In genomic region chrX:132216283-132216682, GRCh38 we compare ENCODE assay signal across 8 cellular contexts. TPM values are rescaled to one million over a fixed set of nuclear protein-coding genes. Genes with fewer than 3 reads are reported as not detected.
DNase-seq lines count a peak whose midpoint lies in the region; ATAC-seq and TF ChIP-seq lines count a peak whose summit lies in the region.

No MANE protein-coding gene starts in this region.

- peak overlapping the region; percentile 98 for H3K27ac Mint-ChIP-seq in T-helper 2 cell treated with Interferon-gamma antibody and Interleukin-4, amounts not matched to agents 5 μg/mL and 100 μg/mL, for 36 hours
- no peak overlapping the region for H3K27ac Mint-ChIP-seq in glutamatergic neuron (ENCODE audit: unreplicated experiment)
- peak overlapping the region; percentile 97 for H3K27ac Mint-ChIP-seq in stimulated activated naive CD8-positive, alpha-beta T cell treated with anti-CD3 and anti-CD28 coated beads, Interleukin-15, amount 100 ng/mL, for 72 hours

- no peak for ATAC-seq in stimulated activated naive CD8-positive, alpha-beta T cell treated with anti-CD3 and anti-CD28 coated beads, Interleukin-15, amount 100 ng/mL, for 72 hours
- ATAC-seq in GM21360 (IDR thresholded peaks at IDR 0.05; ENCODE audit: unreplicated experiment): no peak

- DNase-seq in NOMO-1 (lab: John Stamatoyannopoulos, UW; ENCODE audit: unreplicated experiment in 2 of 2) (peak; percentile 35 to 48), NOMO-1 treated with dmso at 0.1 percent for 144 hours (lab: John Stamatoyannopoulos, UW; ENCODE audit: unreplicated experiment) (no peak), glutamatergic neuron (no peak), NCI-H82 treated with DMSO at 0.1 percent for 48 hours (lab: John Stamatoyannopoulos, UW; ENCODE audit: unreplicated experiment) (no peak), GDM1 (lab: John Stamatoyannopoulos, UW) (no peak)
- no peak for DNase-seq in T-helper 2 cell treated with Interferon-gamma antibody and Interleukin-4, amounts not matched to agents 5 μg/mL and 100 μg/mL, for 36 hours (ENCODE audit: low spot score)
- no peak for DNase-seq in stimulated activated naive CD8-positive, alpha-beta T cell treated with anti-CD3 and anti-CD28 coated beads, Interleukin-15, amount 100 ng/mL, for 72 hours

- H3K27me3 Mint-ChIP-seq in T-helper 2 cell treated with Interferon-gamma antibody and Interleukin-4, amounts not matched to agents 5 μg/mL and 100 μg/mL, for 36 hours (ENCODE audit: low read depth): no peaks in the 10 kb centered on the region
- no peaks in the 10 kb centered on the region for H3K27me3 Mint-ChIP-seq in glutamatergic neuron (ENCODE audit: unreplicated experiment)
- H3K27me3 Mint-ChIP-seq in stimulated activated naive CD8-positive, alpha-beta T cell treated with anti-CD3 and anti-CD28 coated beads, Interleukin-15, amount 100 ng/mL, for 72 hours: no peaks in the 10 kb centered on the region

- H3K4me3 Mint-ChIP-seq in T-helper 2 cell treated with Interferon-gamma antibody and Interleukin-4, amounts not matched to agents 5 μg/mL and 100 μg/mL, for 36 hours: peak overlapping the region; percentile 86
- peak overlapping the region; percentile 90 for H3K4me3 Mint-ChIP-seq in glutamatergic neuron (ENCODE audit: unreplicated experiment)
- H3K4me3 Mint-ChIP-seq in stimulated activated naive CD8-positive, alpha-beta T cell treated with anti-CD3 and anti-CD28 coated beads, Interleukin-15, amount 100 ng/mL, for 72 hours: peak overlapping the region; percentile 90 to 94

- H3K4me1 Mint-ChIP-seq in T-helper 2 cell treated with Interferon-gamma antibody and Interleukin-4, amounts not matched to agents 5 μg/mL and 100 μg/mL, for 36 hours (ENCODE audit: low read depth): peaks cover 25% of the 10 kb centered on the region
- peaks cover 3% of the 10 kb centered on the region for H3K4me1 Mint-ChIP-seq in glutamatergic neuron (ENCODE audit: low read depth, unreplicated experiment)
- peaks cover 28% of the 10 kb centered on the region for H3K4me1 Mint-ChIP-seq in stimulated activated naive CD8-positive, alpha-beta T cell treated with anti-CD3 and anti-CD28 coated beads, Interleukin-15, amount 100 ng/mL, for 72 hours

- H3K9me3 Mint-ChIP-seq in T-helper 2 cell treated with Interferon-gamma antibody and Interleukin-4, amounts not matched to agents 5 μg/mL and 100 μg/mL, for 36 hours: no peaks in the 10 kb centered on the region
- H3K9me3 Mint-ChIP-seq in glutamatergic neuron (ENCODE audit: unreplicated experiment): peaks cover 4% of the 10 kb centered on the region
- H3K9me3 Mint-ChIP-seq in stimulated activated naive CD8-positive, alpha-beta T cell treated with anti-CD3 and anti-CD28 coated beads, Interleukin-15, amount 100 ng/mL, for 72 hours: no peaks in the 10 kb centered on the region

- H3K36me3 Mint-ChIP-seq in T-helper 2 cell treated with Interferon-gamma antibody and Interleukin-4, amounts not matched to agents 5 μg/mL and 100 μg/mL, for 36 hours (ENCODE audit: low read depth): peaks cover 27% of the 10 kb centered on the region
- H3K36me3 Mint-ChIP-seq in glutamatergic neuron (ENCODE audit: unreplicated experiment): no peaks in the 10 kb centered on the region

- no peak for TF ChIP-seq CTCF in glutamatergic neuron (IDR thresholded peaks at IDR 0.05; ENCODE audit: partially characterized antibody, unreplicated experiment)

RNA-seq across cellular contexts. Expression of gene RAP2C, which starts 3.0 kb away (rescaled TPM):
- total RNA-seq in glutamatergic neuron (ENCODE audit: unreplicated experiment): 22.2 TPM

Comparison
In these comparisons a context has a peak if more than half of its experiments do, and no peak if none do; other contexts are left out.
1. DNase-seq: peak in NOMO-1 (2 of 2); none in NOMO-1 treated with dmso at 0.1 percent for 144 hours (single experiment), T-helper 2 cell treated with Interferon-gamma antibody and Interleukin-4, amounts not matched to agents 5 μg/mL and 100 μg/mL, for 36 hours (single experiment), glutamatergic neuron (single experiment), stimulated activated naive CD8-positive, alpha-beta T cell treated with anti-CD3 and anti-CD28 coated beads, Interleukin-15, amount 100 ng/mL, for 72 hours (0 of 2), NCI-H82 treated with DMSO at 0.1 percent for 48 hours (single experiment) and GDM1 (single experiment).
2. Peak in every context shown above with its lines, with median percentiles within 50 percentile points of each other: H3K4me3 Mint-ChIP-seq.